ENCODE assay signal across 28 cellular contexts in genomic region chr5:73183491-73183891, GRCh38. TPM values are rescaled to one million over a fixed set of nuclear protein-coding genes. Genes with fewer than 3 reads are reported as not detected.
DNase-seq lines count a peak whose midpoint lies in the region; ATAC-seq and TF ChIP-seq lines count a peak whose summit lies in the region.
"Had no signal": no experiment of that assay in that cellular context is flagged by ENCODE, and none has a peak within 500 bp of the region (broad histone marks: within the 10 kb centered on the region; RNA-seq: fewer than 3 reads in every experiment).

No MANE protein-coding gene starts in this region.

- H3K27ac Mint-ChIP-seq in natural killer cell treated with Interleukin-12 subunit alpha and Interleukin-12 subunit beta and Interleukin-15 and Interleukin-18, amount 100 ng/mL, for 72 hours, result no peak overlapping the region
- H3K27ac Mint-ChIP-seq in natural killer cell, result no peak overlapping the region
- H3K27ac Mint-ChIP-seq in stimulated activated naive B cell treated with anti-CD40 and anti-IgM and Interleukin-4, amounts not matched to agents 10 μg/mL and 1 μg/mL and 100 μg/mL, for 72 hours, result no peak overlapping the region
- H3K27ac Mint-ChIP-seq: T-helper 1 cell treated with Interleukin-12 subunit alpha and Interleukin-12 subunit beta and Interleukin-4 antibody, amounts not matched to agents 30 μg/mL and 1 μg/mL, for 36 hours had no signal

- H3K36me3 ChIP-seq in mucosa of rectum (ENCODE audit: control insufficient read depth in 2 of 2, insufficient read depth in 2 of 2, low read length in 2 of 2), result no peaks in the 10 kb centered on the region
- H3K36me3 ChIP-seq: BE2C, breast epithelium, HAP-1, left lung, SJSA1, upper lobe of left lung had no signal

- peak overlapping the region; percentile 94 for H3K27ac ChIP-seq in mucosa of rectum (ENCODE audit: low read depth in 2 of 2, low read length in 2 of 2)
- H3K27ac ChIP-seq: breast epithelium, left lung, SJSA1, upper lobe of left lung had no signal

- H3K4me3 ChIP-seq in mucosa of rectum (ENCODE audit: low read length in 2 of 2), result peak overlapping the region; percentile 59 to 71
- H3K4me3 ChIP-seq: breast epithelium, HAP-1, left lung, SJSA1, upper lobe of left lung had no signal

- ATAC-seq in natural killer cell treated with Interleukin-12 subunit alpha and Interleukin-12 subunit beta and Interleukin-15 and Interleukin-18, amount 100 ng/mL, for 72 hours, result no peak
- ATAC-seq in natural killer cell (no peak), GM18520 (IDR thresholded peaks at IDR 0.05; ENCODE audit: unreplicated experiment) (no peak), GM21619 (IDR thresholded peaks at IDR 0.05; ENCODE audit: unreplicated experiment) (no peak)
- no peak for ATAC-seq in stimulated activated naive B cell treated with anti-CD40 and anti-IgM and Interleukin-4, amounts not matched to agents 10 μg/mL and 1 μg/mL and 100 μg/mL, for 72 hours (replicated peaks)
- ATAC-seq: activated T-cell treated with anti-CD3 and anti-CD28 coated beads, Interleukin-2, amount 50 U/mL, for 4 hours; left lung; sciatic nerve had no signal

- H3K27me3 Mint-ChIP-seq in natural killer cell treated with Interleukin-12 subunit alpha and Interleukin-12 subunit beta and Interleukin-15 and Interleukin-18, amount 100 ng/mL, for 72 hours, result peaks cover 32 to 64% of the 10 kb centered on the region in 2 donors
- peaks cover 28 to 66% of the 10 kb centered on the region in 2 donors for H3K27me3 Mint-ChIP-seq in natural killer cell (ENCODE audit: low read depth in 2 of 2)
- peaks cover 21 to 42% of the 10 kb centered on the region in 2 donors for H3K27me3 Mint-ChIP-seq in stimulated activated naive B cell treated with anti-CD40 and anti-IgM and Interleukin-4, amounts not matched to agents 10 μg/mL and 1 μg/mL and 100 μg/mL, for 72 hours

- no peaks in the 10 kb centered on the region for H3K9me3 ChIP-seq in mucosa of rectum (ENCODE audit: control insufficient read depth in 2 of 2, low read length in 2 of 2)
- H3K9me3 ChIP-seq: HAP-1, SJSA1 had no signal

- intact Hi-C loops in natural killer cell (cut with micrococcal nuclease), result no loop called here

- H3K9me3 Mint-ChIP-seq in natural killer cell treated with Interleukin-12 subunit alpha and Interleukin-12 subunit beta and Interleukin-15 and Interleukin-18, amount 100 ng/mL, for 72 hours, result no peaks in the 10 kb centered on the region
- no peaks in the 10 kb centered on the region for H3K9me3 Mint-ChIP-seq in natural killer cell
- peaks cover 5% of the 10 kb centered on the region in 2 donors for H3K9me3 Mint-ChIP-seq in stimulated activated naive B cell treated with anti-CD40 and anti-IgM and Interleukin-4, amounts not matched to agents 10 μg/mL and 1 μg/mL and 100 μg/mL, for 72 hours

- TF ChIP-seq CTCF in natural killer cell (IDR thresholded peaks at IDR 0.05), result no peak

- peaks cover 11 to 20% of the 10 kb centered on the region in 2 donors for H3K4me1 ChIP-seq in mucosa of rectum (ENCODE audit: control insufficient read depth in 2 of 2, insufficient read depth in 2 of 2, low read length in 2 of 2)
- H3K4me1 ChIP-seq: BE2C, breast epithelium, HAP-1, left lung, upper lobe of left lung had no signal

- H3K27me3 ChIP-seq in mucosa of rectum (ENCODE audit: control insufficient read depth in 2 of 2, insufficient read depth in 2 of 2, low read length in 2 of 2), result no peaks in the 10 kb centered on the region
- H3K27me3 ChIP-seq: SJSA1, upper lobe of left lung had no signal

- peak; percentile 35 for DNase-seq in natural killer cell treated with Interleukin-12 subunit alpha and Interleukin-12 subunit beta and Interleukin-15 and Interleukin-18, amount 100 ng/mL, for 72 hours (ENCODE audit: low spot score)
- DNase-seq in natural killer cell (no peak), NCI-H69 (lab: John Stamatoyannopoulos, UW) (peak; percentile 70), GM03348 (ENCODE audit: low spot score) (no peak)
- no peak for DNase-seq in stimulated activated naive B cell treated with anti-CD40 and anti-IgM and Interleukin-4, amounts not matched to agents 10 μg/mL and 1 μg/mL and 100 μg/mL, for 72 hours
- DNase-seq: activated CD4-positive, alpha-beta T cell treated with anti-CD3 and anti-CD28 coated beads for 4 hours; activated naive CD4-positive, alpha-beta T cell; activated T-cell treated with anti-CD3 and anti-CD28 coated beads, Interleukin-2, amount 50 U/mL, for 4 hours; BE2C; cortex of kidney; head of caudate nucleus; left lung; midbrain; NCI-H1694 treated with DMSO at 0.1 percent for 48 hours; NCI-H524 treated with DMSO at 0.1 percent for 48 hours; occipital lobe; stimulated activated CD8-positive, alpha-beta memory T cell treated with anti-CD3 and anti-CD28 coated beads, Interleukin-4, amount 100 ng/mL, for 48 hours; upper lobe of left lung had no signal

- no peak overlapping the region for H3K4me3 Mint-ChIP-seq in natural killer cell treated with Interleukin-12 subunit alpha and Interleukin-12 subunit beta and Interleukin-15 and Interleukin-18, amount 100 ng/mL, for 72 hours
- H3K4me3 Mint-ChIP-seq in natural killer cell, result no peak overlapping the region
- no peak overlapping the region for H3K4me3 Mint-ChIP-seq in stimulated activated naive B cell treated with anti-CD40 and anti-IgM and Interleukin-4, amounts not matched to agents 10 μg/mL and 1 μg/mL and 100 μg/mL, for 72 hours
- H3K4me3 Mint-ChIP-seq: activated T-cell treated with anti-CD3 and anti-CD28 coated beads, Interleukin-2, amount 50 U/mL, for 4 hours; T-helper 1 cell treated with Interleukin-12 subunit alpha and Interleukin-12 subunit beta and Interleukin-4 antibody, amounts not matched to agents 30 μg/mL and 1 μg/mL, for 36 hours had no signal

- H3K4me1 Mint-ChIP-seq in natural killer cell treated with Interleukin-12 subunit alpha and Interleukin-12 subunit beta and Interleukin-15 and Interleukin-18, amount 100 ng/mL, for 72 hours (ENCODE audit: low read depth in 2 of 2), result no peaks in the 10 kb centered on the region
- no peaks in the 10 kb centered on the region for H3K4me1 Mint-ChIP-seq in natural killer cell
- no peaks in the 10 kb centered on the region for H3K4me1 Mint-ChIP-seq in stimulated activated naive B cell treated with anti-CD40 and anti-IgM and Interleukin-4, amounts not matched to agents 10 μg/mL and 1 μg/mL and 100 μg/mL, for 72 hours

- peaks cover 4% of the 10 kb centered on the region for H3K36me3 Mint-ChIP-seq in natural killer cell treated with Interleukin-12 subunit alpha and Interleukin-12 subunit beta and Interleukin-15 and Interleukin-18, amount 100 ng/mL, for 72 hours
- H3K36me3 Mint-ChIP-seq in natural killer cell, result no peaks in the 10 kb centered on the region
- H3K36me3 Mint-ChIP-seq in stimulated activated naive B cell treated with anti-CD40 and anti-IgM and Interleukin-4, amounts not matched to agents 10 μg/mL and 1 μg/mL and 100 μg/mL, for 72 hours, result peaks cover 4 to 5% of the 10 kb centered on the region in 2 donors

- peak overlapping the region; percentile 68 to 76 for H3K9ac ChIP-seq in mucosa of rectum (ENCODE audit: low read depth in 1 of 2, low read length in 2 of 2)

RNA-seq across cellular contexts. Expression of gene TMEM174, which starts 10.5 kb away (rescaled TPM):
- total RNA-seq in natural killer cell treated with Interleukin-12 subunit alpha and Interleukin-12 subunit beta and Interleukin-15 and Interleukin-18, amount 100 ng/mL, for 72 hours, result not detected
- not detected for total RNA-seq in natural killer cell
- total RNA-seq: A673; activated CD8-positive, alpha-beta memory T cell treated with anti-CD3 and anti-CD28 coated beads for 36 hours; activated T-cell treated with anti-CD3 and anti-CD28 coated beads, Interleukin-2, amount 50 U/mL, for 4 hours; breast epithelium; left lung; occipital lobe; sciatic nerve; SJSA1; upper lobe of left lung had no signal

Comparison
In these comparisons a context has a peak if more than half of its experiments do, and no peak if none do; other contexts are left out.
1. DNase-seq: peak in natural killer cell treated with Interleukin-12 subunit alpha and Interleukin-12 subunit beta and Interleukin-15 and Interleukin-18, amount 100 ng/mL, for 72 hours (single experiment) and NCI-H69 (single experiment); none in natural killer cell (single experiment), GM03348 (single experiment) and stimulated activated naive B cell treated with anti-CD40 and anti-IgM and Interleukin-4, amounts not matched to agents 10 μg/mL and 1 μg/mL and 100 μg/mL, for 72 hours (single experiment).